In the genomic region with DNA sequence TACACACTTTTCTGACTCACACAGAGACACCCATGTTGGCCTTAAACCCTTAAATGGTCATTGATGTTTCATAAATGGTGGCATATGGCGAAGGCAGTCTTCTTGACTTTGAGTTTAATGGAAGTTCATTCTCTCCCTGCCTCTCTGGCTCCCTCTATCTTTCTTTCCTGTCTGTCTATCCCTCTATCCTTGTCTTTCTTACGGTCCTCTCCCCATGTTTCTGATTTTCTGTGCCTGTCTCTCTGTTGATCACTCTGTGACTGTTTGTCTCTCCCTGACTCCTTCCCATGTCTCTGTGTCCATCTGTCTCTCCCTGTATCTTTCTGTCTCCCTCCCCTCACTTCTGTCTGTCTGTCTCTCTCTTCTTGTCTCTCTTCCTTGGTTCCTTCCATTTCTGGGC, we compare ENCODE assay signal across 26 cellular contexts. TPM values are rescaled to one million over a fixed set of nuclear protein-coding genes. Genes with fewer than 3 reads are reported as not detected.
A peak's percentile ranks its signal among the peaks of the same experiment; 100 is the strongest.
DNase-seq lines count a peak whose midpoint lies in the region; ATAC-seq, FAIRE-seq and TF ChIP-seq lines count a peak whose summit lies in the region.
"Had no signal": no experiment of that assay in that cellular context is flagged by ENCODE, and none has a peak within 500 bp of the region (broad histone marks: within the 10 kb centered on the region; RNA-seq: fewer than 3 reads in every experiment).

No MANE protein-coding gene starts in this region.

- no peak for FAIRE-seq in RCC 7860 (lab: Jason Lieb, UNC)
- FAIRE-seq: endometrium, GM12892, H1 had no signal

- no peak overlapping the region for H3K4me3 Mint-ChIP-seq in Caco-2 (ENCODE audit: unreplicated experiment)
- H3K4me3 Mint-ChIP-seq in CD4-positive, alpha-beta T cell = no peak overlapping the region
- H3K4me3 Mint-ChIP-seq: activated CD8-positive, alpha-beta T cell treated with anti-CD3 and anti-CD28 coated beads, Interleukin-2, amount 10 ng/mL, durations not matched to agents 7 days and 5 days; activated naive CD8-positive, alpha-beta T cell treated with anti-CD3 and anti-CD28 coated beads, Interleukin-2, amount 10 ng/mL, durations not matched to agents 7 days and 5 days; activated T-cell treated with anti-CD3 and anti-CD28 coated beads, Interleukin-2, amount 50 U/mL, for 72 hours; natural killer cell treated with Interleukin-12 subunit alpha and Interleukin-12 subunit beta and Interleukin-15 and Interleukin-18, amount 100 ng/mL, for 72 hours; WTC11 had no signal

- H3K79me2 ChIP-seq in HCT116 (ENCODE audit: insufficient read depth, low read length) = no peaks in the 10 kb centered on the region

- no peak for TF ChIP-seq POLR2A in HCT116 (IDR thresholded peaks at IDR 0.05; ENCODE audit: borderline replicate concordance, extremely low read depth, insufficient read depth, insufficient read length)

- H3K27ac Mint-ChIP-seq in Caco-2 (ENCODE audit: unreplicated experiment) = no peak overlapping the region
- H3K27ac Mint-ChIP-seq in CD4-positive, alpha-beta T cell = no peak overlapping the region
- H3K27ac Mint-ChIP-seq: activated CD8-positive, alpha-beta T cell treated with anti-CD3 and anti-CD28 coated beads, Interleukin-2, amount 10 ng/mL, durations not matched to agents 7 days and 5 days; activated naive CD8-positive, alpha-beta T cell treated with anti-CD3 and anti-CD28 coated beads, Interleukin-2, amount 10 ng/mL, durations not matched to agents 7 days and 5 days; activated T-cell treated with anti-CD3 and anti-CD28 coated beads, Interleukin-2, amount 50 U/mL, for 72 hours; natural killer cell treated with Interleukin-12 subunit alpha and Interleukin-12 subunit beta and Interleukin-15 and Interleukin-18, amount 100 ng/mL, for 72 hours; WTC11 had no signal

- H3K4me3 ChIP-seq in Caco-2 (ENCODE audit: low read depth, low read length) = no peak overlapping the region
- no peak overlapping the region for H3K4me3 ChIP-seq in HCT116 (replicated peaks in 1 of 2; ENCODE audit: low read depth in 1 of 2, low read length in 2 of 2)
- no peak overlapping the region for H3K4me3 ChIP-seq in WI38 (ENCODE audit: low read depth, low read length)
- H3K4me3 ChIP-seq: upper lobe of right lung had no signal

- CTCF ChIA-PET in Caco-2 (lab: Charles Lee) = interaction anchor here (0.5 to 1.5 kb wide), 4 partner anchors 70 to 228 kb away, joined by 3 to 5 read pairs (median 4); no protein-coding TSS in a partner anchor
- CTCF ChIA-PET in HCT116 (lab: Charles Lee) = interaction anchor here (1.1 to 1.9 kb wide), 2 partner anchors 16 to 68 kb away, joined by 4 to 6 read pairs; partner anchors contain the start of gene LTBP4
- CTCF ChIA-PET in CD4-positive, alpha-beta T cell (lab: Charles Lee) = interaction anchor here (1.1 kb wide), 1 partner anchor 8 kb away, joined by 4 read pairs; no protein-coding TSS in a partner anchor

- 0 out of 2 replicates have a peak, but pooled peaks have one; percentile 24 for TF ChIP-seq RAD21 in HCT116 (IDR thresholded peaks at IDR 0.05; ENCODE audit: low read depth)

- POLR2A ChIA-PET in Caco-2 (lab: Charles Lee) = no interaction called here
- POLR2A ChIA-PET in HCT116 (lab: Charles Lee) = no interaction called here
- POLR2A ChIA-PET in CD4-positive, alpha-beta T cell (lab: Charles Lee) = no interaction called here

- H4K20me1 ChIP-seq in HCT116 (ENCODE audit: insufficient read depth) = no peaks in the 10 kb centered on the region

- no peaks in the 10 kb centered on the region for H3K9me3 Mint-ChIP-seq in Caco-2 (ENCODE audit: unreplicated experiment)
- H3K9me3 Mint-ChIP-seq in CD4-positive, alpha-beta T cell = no peaks in the 10 kb centered on the region
- H3K9me3 Mint-ChIP-seq: activated naive CD8-positive, alpha-beta T cell treated with anti-CD3 and anti-CD28 coated beads, Interleukin-2, amount 10 ng/mL, durations not matched to agents 7 days and 5 days; natural killer cell treated with Interleukin-12 subunit alpha and Interleukin-12 subunit beta and Interleukin-15 and Interleukin-18, amount 100 ng/mL, for 72 hours had no signal

- H3K9me3 ChIP-seq in Caco-2 (no peaks in the 10 kb centered on the region), HCT116 (ENCODE audit: control insufficient read depth in 1 of 2, insufficient read depth in 1 of 2, low read depth in 1 of 2, low read length in 2 of 2) (peaks cover 0 to 9% of the 10 kb centered on the region in 2 experiments; a peak in 2 of 4 replicates)
- no peaks in the 10 kb centered on the region for H3K9me3 ChIP-seq in CD4-positive, alpha-beta T cell (ENCODE audit: control insufficient read depth, low read length)
- H3K9me3 ChIP-seq: upper lobe of right lung had no signal

- H3K27me3 ChIP-seq in Caco-2 (replicated peaks; ENCODE audit: control insufficient read depth, insufficient read depth, low read length) = no peaks in the 10 kb centered on the region
- H3K27me3 ChIP-seq in HCT116 (ENCODE audit: insufficient read depth, low read length) = no peaks in the 10 kb centered on the region
- H3K27me3 ChIP-seq in foreskin keratinocyte = peaks cover 17% of the 10 kb centered on the region
- peaks cover 25% of the 10 kb centered on the region for H3K27me3 ChIP-seq in CD4-positive, alpha-beta T cell (ENCODE audit: control insufficient read depth, insufficient read depth, low read length)
- H3K27me3 ChIP-seq: upper lobe of right lung had no signal

- no peaks in the 10 kb centered on the region for H3K9me2 ChIP-seq in HCT116 (ENCODE audit: insufficient read depth)

- H3K36me3 ChIP-seq in Caco-2 (ENCODE audit: control insufficient read depth, insufficient read depth, low read length) = no peaks in the 10 kb centered on the region
- peaks cover 0 to 7% of the 10 kb centered on the region in 2 experiments; a peak in 1 of 4 replicates for H3K36me3 ChIP-seq in HCT116 (ENCODE audit: control insufficient read depth in 1 of 2, insufficient read depth in 2 of 2, low read length in 2 of 2)
- H3K36me3 ChIP-seq: upper lobe of right lung had no signal

- ATAC-seq in HCT116 (no peak), foreskin keratinocyte (no peak), GM18870 (IDR thresholded peaks at IDR 0.05; ENCODE audit: unreplicated experiment) (no peak)
- ATAC-seq in activated CD4-positive, CD25-positive, alpha-beta regulatory T cell treated with anti-CD3 and anti-CD28 coated beads, Interleukin-2, amount 50 U/mL, for 24 hours = no peak
- no peak for ATAC-seq in CD4-positive, alpha-beta T cell (ENCODE audit: poor library complexity)
- ATAC-seq: activated CD8-positive, alpha-beta T cell treated with anti-CD3 and anti-CD28 coated beads, Interleukin-2, amount 10 ng/mL, durations not matched to agents 7 days and 5 days; activated T-cell treated with anti-CD3 and anti-CD28 coated beads, Interleukin-2, amount 50 U/mL, for 72 hours; natural killer cell treated with Interleukin-12 subunit alpha and Interleukin-12 subunit beta and Interleukin-15 and Interleukin-18, amount 100 ng/mL, for 72 hours; stimulated activated naive CD8-positive, alpha-beta T cell treated with anti-CD3 and anti-CD28 coated beads, Interleukin-15, Interleukin-2, amounts not matched to agents 100 U/mL and 50 U/mL, for 24 hours; upper lobe of right lung; WTC11 had no signal

- no peaks in the 10 kb centered on the region for H3K36me3 Mint-ChIP-seq in Caco-2 (ENCODE audit: insufficient read depth, unreplicated experiment)
- no peaks in the 10 kb centered on the region for H3K36me3 Mint-ChIP-seq in CD4-positive, alpha-beta T cell (ENCODE audit: low read depth)
- H3K36me3 Mint-ChIP-seq: activated naive CD8-positive, alpha-beta T cell treated with anti-CD3 and anti-CD28 coated beads, Interleukin-2, amount 10 ng/mL, durations not matched to agents 7 days and 5 days; CD4-positive, CD25-positive, alpha-beta regulatory T cell; natural killer cell treated with Interleukin-12 subunit alpha and Interleukin-12 subunit beta and Interleukin-15 and Interleukin-18, amount 100 ng/mL, for 72 hours; WTC11 had no signal

- peaks cover 7% of the 10 kb centered on the region for H3K4me1 Mint-ChIP-seq in Caco-2 (ENCODE audit: low read depth, unreplicated experiment)
- peaks cover 17% of the 10 kb centered on the region for H3K4me1 Mint-ChIP-seq in CD4-positive, alpha-beta T cell (ENCODE audit: low read depth)

- TF ChIP-seq CTCF in Caco-2 (IDR thresholded peaks at IDR 0.05; ENCODE audit: insufficient read depth in 1 of 2, low read depth in 1 of 2, low read length in 1 of 2, severe bottlenecking in 1 of 2, unreplicated experiment in 1 of 2) (peak; percentile 21 to 25), HCT116 (IDR thresholded peaks at IDR 0.05 in 2 of 3, conservative IDR thresholded peaks at IDR 0.05 in 1 of 3; ENCODE audit: borderline replicate concordance in 1 of 3, insufficient read depth in 1 of 3, low read depth in 2 of 3, low read length in 2 of 3) (peak in 2 of 3 experiments; percentile 30 to 45; a peak in 3 of 6 replicates), WI38 (IDR thresholded peaks at IDR 0.05; ENCODE audit: low read depth, low read length) (peak; percentile 12; the same call in 1 of the 2 replicates), foreskin keratinocyte (conservative IDR thresholded peaks at IDR 0.05) (peak; percentile 49)
- no peak for TF ChIP-seq CTCF in CD4-positive, alpha-beta T cell (IDR thresholded peaks at IDR 0.05)

- BruUV-seq in Caco-2 (replicated peaks; lab: Mats Ljungman, UMichigan) (no TSS peak), HCT116 (replicated peaks; lab: Mats Ljungman, UMichigan) (no TSS peak)

- H3K4me2 ChIP-seq in HCT116 (ENCODE audit: low read length) = no peak overlapping the region

- RAD21 ChIA-PET in HCT116 (lab: Charles Lee; ENCODE audit: low non-redundant PET in 1 of 2, low total read pairs in 2 of 2, uncharacterized antibody in 2 of 2, unreplicated experiment in 2 of 2) = no interaction called here

- H3K27ac ChIP-seq in HCT116 (ENCODE audit: low read depth, low read length) (no peak overlapping the region), foreskin keratinocyte (no peak overlapping the region)
- H3K27ac ChIP-seq in CD4-positive, alpha-beta T cell (ENCODE audit: low read depth, low read length) = no peak overlapping the region
- H3K27ac ChIP-seq: upper lobe of right lung had no signal

- H3K9ac ChIP-seq in HCT116 (ENCODE audit: low read length) = no peak overlapping the region

- no peak overlapping the region for H2AFZ ChIP-seq in HCT116 (ENCODE audit: low read depth, low read length, poor library complexity, severe bottlenecking)

- H3K4me1 ChIP-seq in Caco-2 = peaks cover 12% of the 10 kb centered on the region
- peaks cover 22 to 28% of the 10 kb centered on the region in 2 experiments for H3K4me1 ChIP-seq in HCT116 (ENCODE audit: control insufficient read depth in 1 of 2, insufficient read depth in 2 of 2, low read length in 2 of 2)
- H3K4me1 ChIP-seq in foreskin keratinocyte = no peaks in the 10 kb centered on the region

- intact Hi-C loops in Caco-2 (cut with micrococcal nuclease; ENCODE audit: unreplicated experiment) = loop anchor here (10.0 kb wide), 1 partner anchor 229 kb away; no protein-coding TSS in a partner anchor
- intact Hi-C loops in HCT116 (cut with micrococcal nuclease) = no loop called here
- intact Hi-C loops in CD4-positive, alpha-beta T cell (cut with DNase I, micrococcal nuclease) = no loop called here

- DNase-seq in Caco-2 (no peak), HCT116 (ENCODE audit: low read depth, low spot score) (no peak), foreskin keratinocyte (no peak), RCC 7860 (ENCODE audit: low spot score) (no peak)
- DNase-seq in CD4-positive, alpha-beta T cell = no peak
- DNase-seq: activated CD8-positive, alpha-beta T cell treated with anti-CD3 and anti-CD28 coated beads, Interleukin-2, amount 10 ng/mL, durations not matched to agents 7 days and 5 days; activated naive CD8-positive, alpha-beta T cell treated with anti-CD3 and anti-CD28 coated beads, Interleukin-2, amount 10 ng/mL, durations not matched to agents 7 days and 5 days; activated T-cell treated with anti-CD3 and anti-CD28 coated beads, Interleukin-2, amount 50 U/mL, for 72 hours; CD4-positive, CD25-positive, alpha-beta regulatory T cell; central memory CD4-positive, alpha-beta T cell; mesenchymal stem cell; MV-4-11; NCI-H2081; NCI-H524; RPMI8226; stimulated activated CD4-positive, alpha-beta T cell treated with anti-CD3 and anti-CD28 coated beads, Interleukin-15, amount 100 ng/mL, for 24 hours; stimulated activated naive CD8-positive, alpha-beta T cell treated with anti-CD3 and anti-CD28 coated beads, Interleukin-15, Interleukin-2, amounts not matched to agents 100 U/mL and 50 U/mL, for 24 hours; upper lobe of right lung had no signal

- no peaks in the 10 kb centered on the region for H3K27me3 Mint-ChIP-seq in Caco-2 (ENCODE audit: insufficient read depth, unreplicated experiment)
- H3K27me3 Mint-ChIP-seq in CD4-positive, alpha-beta T cell = peaks cover 30% of the 10 kb centered on the region

RNA-seq across cellular contexts. Expression of gene SHKBP1, which starts 43.2 kb away (rescaled TPM):
- total RNA-seq in Caco-2 (2022) = 81.6 and 82.6 TPM in 2 replicates
- total RNA-seq in HCT116 (2021; ENCODE audit: unreplicated experiment) = 97.4 TPM
- 95.7 and 104 TPM in 2 replicates for polyA plus RNA-seq in HCT116 (2012)
- 53.0 and 64.8 TPM in 2 replicates for total RNA-seq in foreskin keratinocyte
- 87.0 and 108 TPM in 2 replicates for polyA plus RNA-seq in foreskin keratinocyte
- 10 to 100 TPM; 82.5 to 92.9 TPM for total RNA-seq in CD4-positive, alpha-beta T cell
